Comparison of ENCODE assay signal across 1 cellular context in the genomic region with DNA sequence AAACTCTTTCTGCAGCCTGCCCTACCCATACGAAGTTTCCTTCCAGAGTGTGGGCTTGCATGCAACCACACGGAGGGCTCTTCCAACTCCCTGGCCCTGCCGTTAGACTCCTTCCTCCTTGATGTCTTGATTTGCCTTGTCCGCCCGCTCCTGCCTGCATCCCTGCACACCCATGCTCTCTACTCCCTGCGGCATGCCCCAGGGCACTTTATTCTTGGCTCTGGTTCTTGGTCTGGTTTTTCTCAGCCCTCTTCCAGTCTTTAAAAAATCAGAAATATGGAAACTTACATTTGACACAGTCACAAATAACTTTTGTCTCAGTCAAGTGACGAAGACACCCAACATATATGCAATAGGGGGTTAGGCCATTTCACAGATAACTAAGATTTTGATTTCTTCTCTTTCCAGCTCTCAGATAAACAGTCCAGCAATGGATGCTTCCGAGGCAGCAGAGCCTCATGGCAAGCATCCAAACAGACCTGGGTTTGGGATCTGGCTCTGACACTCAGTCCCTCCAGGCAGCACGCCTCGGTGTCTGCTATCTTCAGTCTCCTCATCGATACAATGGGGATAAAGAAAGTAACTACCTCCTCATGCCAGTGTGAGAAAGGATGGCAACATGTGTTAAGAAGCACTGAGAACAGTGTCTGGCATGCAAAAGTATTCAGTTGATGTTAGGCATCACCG.
TF ChIP-seq lines count a peak whose summit lies in the region.

No MANE protein-coding gene starts in this region.

TF ChIP-seq in WTC11, 78 proteins besides CTCF, POLR2A, EP300 and RAD21 (continued from another document):
- TF ChIP-seq, protein P1, sequence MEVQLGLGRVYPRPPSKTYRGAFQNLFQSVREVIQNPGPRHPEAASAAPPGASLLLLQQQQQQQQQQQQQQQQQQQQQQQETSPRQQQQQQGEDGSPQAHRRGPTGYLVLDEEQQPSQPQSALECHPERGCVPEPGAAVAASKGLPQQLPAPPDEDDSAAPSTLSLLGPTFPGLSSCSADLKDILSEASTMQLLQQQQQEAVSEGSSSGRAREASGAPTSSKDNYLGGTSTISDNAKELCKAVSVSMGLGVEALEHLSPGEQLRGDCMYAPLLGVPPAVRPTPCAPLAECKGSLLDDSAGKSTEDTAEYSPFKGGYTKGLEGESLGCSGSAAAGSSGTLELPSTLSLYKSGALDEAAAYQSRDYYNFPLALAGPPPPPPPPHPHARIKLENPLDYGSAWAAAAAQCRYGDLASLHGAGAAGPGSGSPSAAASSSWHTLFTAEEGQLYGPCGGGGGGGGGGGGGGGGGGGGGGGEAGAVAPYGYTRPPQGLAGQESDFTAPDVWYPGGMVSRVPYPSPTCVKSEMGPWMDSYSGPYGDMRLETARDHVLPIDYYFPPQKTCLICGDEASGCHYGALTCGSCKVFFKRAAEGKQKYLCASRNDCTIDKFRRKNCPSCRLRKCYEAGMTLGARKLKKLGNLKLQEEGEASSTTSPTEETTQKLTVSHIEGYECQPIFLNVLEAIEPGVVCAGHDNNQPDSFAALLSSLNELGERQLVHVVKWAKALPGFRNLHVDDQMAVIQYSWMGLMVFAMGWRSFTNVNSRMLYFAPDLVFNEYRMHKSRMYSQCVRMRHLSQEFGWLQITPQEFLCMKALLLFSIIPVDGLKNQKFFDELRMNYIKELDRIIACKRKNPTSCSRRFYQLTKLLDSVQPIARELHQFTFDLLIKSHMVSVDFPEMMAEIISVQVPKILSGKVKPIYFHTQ (CRISPR knock-in tag; IDR thresholded peaks at IDR 0.05), result no peak
- TF ChIP-seq SP1 (CRISPR knock-in tag; conservative IDR thresholded peaks at IDR 0.05), result no peak
- TF ChIP-seq, protein P2, sequence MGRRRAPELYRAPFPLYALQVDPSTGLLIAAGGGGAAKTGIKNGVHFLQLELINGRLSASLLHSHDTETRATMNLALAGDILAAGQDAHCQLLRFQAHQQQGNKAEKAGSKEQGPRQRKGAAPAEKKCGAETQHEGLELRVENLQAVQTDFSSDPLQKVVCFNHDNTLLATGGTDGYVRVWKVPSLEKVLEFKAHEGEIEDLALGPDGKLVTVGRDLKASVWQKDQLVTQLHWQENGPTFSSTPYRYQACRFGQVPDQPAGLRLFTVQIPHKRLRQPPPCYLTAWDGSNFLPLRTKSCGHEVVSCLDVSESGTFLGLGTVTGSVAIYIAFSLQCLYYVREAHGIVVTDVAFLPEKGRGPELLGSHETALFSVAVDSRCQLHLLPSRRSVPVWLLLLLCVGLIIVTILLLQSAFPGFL (CRISPR knock-in tag; IDR thresholded peaks at IDR 0.05; ENCODE audit: borderline replicate concordance), result no peak
